Comparison of ENCODE assay signal across 15 cellular contexts in genomic region chr15:74168673-74169274, GRCh38. TPM values are rescaled to one million over a fixed set of nuclear protein-coding genes. Genes with fewer than 3 reads are reported as not detected.
"Had no signal": no experiment of that assay in that cellular context is flagged by ENCODE, and none has a peak within 500 bp of the region (broad histone marks: within the 10 kb centered on the region; RNA-seq: fewer than 3 reads in every experiment).

No MANE protein-coding gene starts in this region.

- H3K9me3 Mint-ChIP-seq: dendritic cell treated with granulocyte-macrophage colony-stimulating factor and Interleukin-4, amounts not matched to agents 40 ng/mL and 50 ng/mL, for 4 days; stimulated activated memory B cell treated with anti-CD40 and anti-IgM and Interleukin-4, amounts not matched to agents 10 μg/mL and 1 μg/mL and 100 μg/mL, for 72 hours; T-helper 1 cell treated with Interleukin-12 subunit alpha and Interleukin-12 subunit beta and Interleukin-4 antibody, amounts not matched to agents 30 μg/mL and 1 μg/mL, for 36 hours had no signal

- H3K4me3 Mint-ChIP-seq: dendritic cell treated with granulocyte-macrophage colony-stimulating factor and Interleukin-4, amounts not matched to agents 40 ng/mL and 50 ng/mL, for 4 days; effector memory CD8-positive, alpha-beta T cell; stimulated activated memory B cell treated with anti-CD40 and anti-IgM and Interleukin-4, amounts not matched to agents 10 μg/mL and 1 μg/mL and 100 μg/mL, for 72 hours; T-helper 1 cell treated with Interleukin-12 subunit alpha and Interleukin-12 subunit beta and Interleukin-4 antibody, amounts not matched to agents 30 μg/mL and 1 μg/mL, for 36 hours; WTC11 had no signal

- H3K4me3 ChIP-seq: SK-N-MC had no signal

- H3K27ac ChIP-seq: SK-N-MC had no signal

- H3K36me3 Mint-ChIP-seq: stimulated activated memory B cell treated with anti-CD40 and anti-IgM and Interleukin-4, amounts not matched to agents 10 μg/mL and 1 μg/mL and 100 μg/mL, for 72 hours; WTC11 had no signal

- DNase-seq: activated CD4-positive, alpha-beta T cell treated with anti-CD3 and anti-CD28 coated beads for 48 hours; activated naive CD4-positive, alpha-beta T cell treated with anti-CD3 and anti-CD28 coated beads, Interleukin-2, amount 50 U/mL, for 16 hours; activated T-cell treated with anti-CD3 and anti-CD28 coated beads, Interleukin-2, amount 50 U/mL, for 1 hour; cerebellar nuclear complex; effector memory CD8-positive, alpha-beta T cell; mesendoderm; retina; trophoblast cell had no signal

- H3K4me1 Mint-ChIP-seq: stimulated activated memory B cell treated with anti-CD40 and anti-IgM and Interleukin-4, amounts not matched to agents 10 μg/mL and 1 μg/mL and 100 μg/mL, for 72 hours had no signal

- H3K27ac Mint-ChIP-seq: dendritic cell treated with granulocyte-macrophage colony-stimulating factor and Interleukin-4, amounts not matched to agents 40 ng/mL and 50 ng/mL, for 4 days; effector memory CD8-positive, alpha-beta T cell; stimulated activated memory B cell treated with anti-CD40 and anti-IgM and Interleukin-4, amounts not matched to agents 10 μg/mL and 1 μg/mL and 100 μg/mL, for 72 hours; T-helper 1 cell treated with Interleukin-12 subunit alpha and Interleukin-12 subunit beta and Interleukin-4 antibody, amounts not matched to agents 30 μg/mL and 1 μg/mL, for 36 hours; WTC11 had no signal

RNA-seq across cellular contexts. Expression of gene ISLR, which starts 4.7 kb away (rescaled TPM):
- total RNA-seq: epithelial cell of proximal tubule had no signal

RNA-seq across cellular contexts. Expression of gene STRA6, which starts 33.8 kb away (rescaled TPM):
- total RNA-seq: subcutaneous adipose tissue had no signal

RNA-seq across cellular contexts. Expression of gene ISLR2, which starts 38.4 kb away (rescaled TPM):
- total RNA-seq: epithelial cell of proximal tubule had no signal
